In genomic region chr19:48121909-48122371, GRCh38 we compare ENCODE assay signal across 9 cellular contexts. TPM values are rescaled to one million over a fixed set of nuclear protein-coding genes. Genes with fewer than 3 reads are reported as not detected.
DNase-seq lines count a peak whose midpoint lies in the region; ATAC-seq and TF ChIP-seq lines count a peak whose summit lies in the region.
"Had no signal": no experiment of that assay in that cellular context is flagged by ENCODE, and none has a peak within 500 bp of the region (broad histone marks: within the 10 kb centered on the region; RNA-seq: fewer than 3 reads in every experiment).

No MANE protein-coding gene starts in this region.

- no peaks in the 10 kb centered on the region for H3K27me3 ChIP-seq in BLaER1 treated with 17β-estradiol and CSF1 and Interleukin-3, amounts not matched to agents 10 nM and 100 nM
- no peaks in the 10 kb centered on the region for H3K27me3 ChIP-seq in left lung

- H3K27me3 Mint-ChIP-seq in activated naive CD8-positive, alpha-beta T cell treated with anti-CD3 and anti-CD28 coated beads, Interleukin-2, amount 50 U/mL, for 24 hours = no peaks in the 10 kb centered on the region

- H3K4me3 Mint-ChIP-seq in activated naive CD8-positive, alpha-beta T cell treated with anti-CD3 and anti-CD28 coated beads, Interleukin-2, amount 50 U/mL, for 24 hours = no peak overlapping the region

- TF ChIP-seq CTCF in left lung (IDR thresholded peaks at IDR 0.05) = no peak

- peak overlapping the region in 10 of 11 experiments; percentile 29 to 75 (median 63); a peak in 20 of 22 replicates for H3K27ac ChIP-seq in BLaER1 treated with 17β-estradiol and CSF1 and Interleukin-3, amounts not matched to agents 10 nM and 100 nM
- H3K27ac ChIP-seq in left lung = peak overlapping the region in 1 of 2 donors; percentile 38

- H3K4me1 Mint-ChIP-seq in activated naive CD8-positive, alpha-beta T cell treated with anti-CD3 and anti-CD28 coated beads, Interleukin-2, amount 50 U/mL, for 24 hours = peaks cover 29% of the 10 kb centered on the region

- intact Hi-C loops in left lung (cut with DNase I) = no loop called here

- peak overlapping the region; percentile 52 to 78 (median 69) for H3K4me2 ChIP-seq in BLaER1 treated with 17β-estradiol and CSF1 and Interleukin-3, amounts not matched to agents 10 nM and 100 nM

- H3K4me3 ChIP-seq in BLaER1 treated with 17β-estradiol and CSF1 and Interleukin-3, amounts not matched to agents 10 nM and 100 nM = no peak overlapping the region
- H3K4me3 ChIP-seq in left lung = no peak overlapping the region

- peaks cover 24 to 99% (median 89%) of the 10 kb centered on the region in 11 experiments for H3K36me3 ChIP-seq in BLaER1 treated with 17β-estradiol and CSF1 and Interleukin-3, amounts not matched to agents 10 nM and 100 nM
- H3K36me3 ChIP-seq in left lung = peaks cover 0 to 54% of the 10 kb centered on the region in 2 donors

- peak; percentile 29 for DNase-seq in GM19240 (ENCODE audit: insufficient read length, low spot score)
- no peak for DNase-seq in activated naive CD8-positive, alpha-beta T cell treated with anti-CD3 and anti-CD28 coated beads, Interleukin-2, amount 50 U/mL, for 24 hours
- DNase-seq in left lung = no peak
- no peak for DNase-seq in NOMO-1 treated with DMSO at 0.1 percent for 48 hours (lab: John Stamatoyannopoulos, UW; ENCODE audit: unreplicated experiment)
- DNase-seq in stimulated activated CD4-positive, alpha-beta T cell treated with anti-CD3 and anti-CD28 coated beads, Interleukin-2, amount 100 ng/mL, for 24 hours = no peak
- DNase-seq: NCI-H774 had no signal

- H3K9ac ChIP-seq in BLaER1 treated with 17β-estradiol and CSF1 and Interleukin-3, amounts not matched to agents 10 nM and 100 nM = peak overlapping the region; percentile 16 to 67 (median 53); a peak in 19 of 22 replicates

- peaks cover 68% of the 10 kb centered on the region for H3K36me3 Mint-ChIP-seq in activated naive CD8-positive, alpha-beta T cell treated with anti-CD3 and anti-CD28 coated beads, Interleukin-2, amount 50 U/mL, for 24 hours (ENCODE audit: low read depth)

- H3K9me3 Mint-ChIP-seq in activated naive CD8-positive, alpha-beta T cell treated with anti-CD3 and anti-CD28 coated beads, Interleukin-2, amount 50 U/mL, for 24 hours = no peaks in the 10 kb centered on the region

- H3K27ac Mint-ChIP-seq in activated naive CD8-positive, alpha-beta T cell treated with anti-CD3 and anti-CD28 coated beads, Interleukin-2, amount 50 U/mL, for 24 hours = peak overlapping the region; percentile 21

- H4K20me1 ChIP-seq in BLaER1 treated with 17β-estradiol and CSF1 and Interleukin-3, amounts not matched to agents 10 nM and 100 nM = 0 out of 22 replicates have a peak, but pooled peaks cover 0 to 1% (median 0%) of the 10 kb centered on the region in 11 experiments

- H3K9me3 ChIP-seq in BLaER1 treated with 17β-estradiol and CSF1 and Interleukin-3, amounts not matched to agents 10 nM and 100 nM (replicated peaks in 1 of 11) = peaks cover 0 to 16% (median 7%) of the 10 kb centered on the region in 11 experiments; a peak in 10 of 22 replicates
- H3K9me3 ChIP-seq in left lung = no peaks in the 10 kb centered on the region

- ATAC-seq in activated naive CD8-positive, alpha-beta T cell treated with anti-CD3 and anti-CD28 coated beads, Interleukin-2, amount 50 U/mL, for 24 hours = no peak
- ATAC-seq in left lung = peak; percentile 64
- ATAC-seq in GM18858 (IDR thresholded peaks at IDR 0.05; ENCODE audit: unreplicated experiment) = no peak
- ATAC-seq in HG02885 (IDR thresholded peaks at IDR 0.05; ENCODE audit: poor library complexity, unreplicated experiment) = no peak

- H3K4me1 ChIP-seq in BLaER1 treated with 17β-estradiol and CSF1 and Interleukin-3, amounts not matched to agents 10 nM and 100 nM = peaks cover 31 to 59% (median 43%) of the 10 kb centered on the region in 10 experiments
- H3K4me1 ChIP-seq in left lung = peaks cover 0 to 16% of the 10 kb centered on the region in 2 donors

RNA-seq across cellular contexts. Expression of gene PLA2G4C, which starts 11.3 kb away (rescaled TPM):
- total RNA-seq in left lung = 10 to 100 TPM; 11.5 to 17.3 TPM

RNA-seq across cellular contexts. Expression of gene LIG1, which starts 48.2 kb away (rescaled TPM):
- 10 to 100 TPM; 26.7 to 27.4 TPM for total RNA-seq in left lung

RNA-seq across cellular contexts. Expression of gene ZSWIM9, which starts 48.5 kb away (rescaled TPM):
- 1 to 10 TPM; 6.5 to 6.6 TPM for total RNA-seq in left lung
